In the genomic region with DNA sequence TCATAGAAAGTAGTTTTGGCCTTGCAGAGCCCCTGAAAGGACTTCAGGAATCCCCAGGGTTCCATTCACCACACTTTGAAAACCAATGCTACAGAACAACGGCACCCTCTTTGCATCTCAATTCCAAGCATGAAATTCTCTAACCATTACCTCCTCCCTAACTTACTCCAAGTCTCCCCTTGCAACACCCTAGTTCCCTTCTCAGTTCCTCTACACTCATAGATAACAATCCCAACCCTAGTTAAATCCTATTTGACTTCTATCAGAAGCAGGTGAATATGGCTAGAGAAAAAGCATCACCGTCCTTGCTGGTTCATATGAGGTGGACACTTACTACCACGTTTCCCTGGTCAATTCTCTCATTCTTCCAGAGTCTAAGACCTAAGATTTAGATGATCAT, we compare ENCODE assay signal across 13 cellular contexts. TPM values are rescaled to one million over a fixed set of nuclear protein-coding genes. Genes with fewer than 3 reads are reported as not detected.
DNase-seq lines count a peak whose midpoint lies in the region; ATAC-seq, FAIRE-seq and TF ChIP-seq lines count a peak whose summit lies in the region.
"Had no signal": no experiment of that assay in that cellular context is flagged by ENCODE, and none has a peak within 500 bp of the region (broad histone marks: within the 10 kb centered on the region; RNA-seq: fewer than 3 reads in every experiment).

No MANE protein-coding gene starts in this region.

- H3K36me3 ChIP-seq in CD4-positive, CD25-positive, alpha-beta regulatory T cell (ENCODE audit: control insufficient read depth, insufficient read depth, low read length): peaks cover 7% of the 10 kb centered on the region
- peaks cover 9% of the 10 kb centered on the region for H3K36me3 ChIP-seq in Loucy (ENCODE audit: insufficient read depth, low read length)
- peaks cover 0 to 22% (median under 1%) of the 10 kb centered on the region in 4 experiments; a peak in 4 of 8 replicates for H3K36me3 ChIP-seq in H1 (ENCODE audit: control insufficient read depth in 2 of 4, insufficient read depth in 4 of 4, low read length in 3 of 4)
- peaks cover 0 to 6% (median 4%) of the 10 kb centered on the region in 3 experiments for H3K36me3 ChIP-seq in naive thymus-derived CD4-positive, alpha-beta T cell (ENCODE audit: control insufficient read depth in 2 of 3, insufficient read depth in 3 of 3, low read length in 3 of 3)

- no peak overlapping the region for H3K4me3 Mint-ChIP-seq in CD4-positive, CD25-positive, alpha-beta regulatory T cell
- H3K4me3 Mint-ChIP-seq in naive thymus-derived CD4-positive, alpha-beta T cell: no peak overlapping the region
- H3K4me3 Mint-ChIP-seq: nephron had no signal

- peaks cover 39% of the 10 kb centered on the region for H4K20me1 ChIP-seq in Loucy (ENCODE audit: insufficient read depth, low read length, poor library complexity, severe bottlenecking)
- no peaks in the 10 kb centered on the region for H4K20me1 ChIP-seq in H1 (replicated peaks in 1 of 2; ENCODE audit: control insufficient read depth in 1 of 2, insufficient read depth in 2 of 2, low read length in 2 of 2)

- H4K8ac ChIP-seq in H1 (ENCODE audit: extremely low read depth, insufficient read depth, low read length): no peak overlapping the region

- H3K56ac ChIP-seq in H1 (replicated peaks; ENCODE audit: insufficient read length, low read depth, low read length): no peak overlapping the region

- H3K9me2 ChIP-seq in Loucy (replicated peaks; ENCODE audit: low read depth, low read length): no peaks in the 10 kb centered on the region

- H2BK20ac ChIP-seq in H1 (ENCODE audit: low read length): no peak overlapping the region

- peaks cover 70% of the 10 kb centered on the region for H3K4me1 ChIP-seq in CD4-positive, CD25-positive, alpha-beta regulatory T cell (ENCODE audit: control insufficient read depth, insufficient read depth, low read length, poor library complexity, severe bottlenecking)
- H3K4me1 ChIP-seq in Loucy (ENCODE audit: insufficient read depth, low read length, poor library complexity, severe bottlenecking) (peaks cover 61% of the 10 kb centered on the region), H1 (replicated peaks in 1 of 4; ENCODE audit: control insufficient read depth in 3 of 4, insufficient read depth in 4 of 4, low read length in 3 of 4) (peaks cover 0 to 15% (median 7%) of the 10 kb centered on the region in 4 experiments; a peak in 4 of 7 replicates)
- peaks cover 40 to 60% of the 10 kb centered on the region in 2 donors for H3K4me1 ChIP-seq in naive thymus-derived CD4-positive, alpha-beta T cell (ENCODE audit: control insufficient read depth in 2 of 2, insufficient read depth in 2 of 2, low read length in 2 of 2)

- CTCF ChIA-PET in H1 (lab: Charles Lee; ENCODE audit: partially characterized antibody): no interaction called here
- CTCF ChIA-PET in naive thymus-derived CD4-positive, alpha-beta T cell (lab: Charles Lee): interaction anchor here (1.0 kb wide), 1 partner anchor 336 kb away, joined by 3 read pairs; no protein-coding TSS in a partner anchor

- no peak overlapping the region for H2BK5ac ChIP-seq in H1 (ENCODE audit: low read depth, low read length)

- H3K4me3 ChIP-seq in CD4-positive, CD25-positive, alpha-beta regulatory T cell (ENCODE audit: low read depth, low read length): peak overlapping the region; percentile 100
- peak overlapping the region; percentile 87 for H3K4me3 ChIP-seq in Loucy (ENCODE audit: low read length, poor library complexity, severe bottlenecking)
- peak overlapping the region in 3 of 4 experiments; percentile 1 to 83 (median 11); a peak in 4 of 8 replicates for H3K4me3 ChIP-seq in H1 (ENCODE audit: extremely low read depth in 1 of 4, insufficient read depth in 2 of 4, low read depth in 3 of 4, low read length in 4 of 4)
- H3K4me3 ChIP-seq in naive thymus-derived CD4-positive, alpha-beta T cell (ENCODE audit: low read length): peak overlapping the region; percentile 14

- H2AFZ ChIP-seq in Loucy (ENCODE audit: low read length) (no peak overlapping the region), H1 (ENCODE audit: low read length) (no peak overlapping the region)

- H3K4me2 ChIP-seq in Loucy (ENCODE audit: low read depth, low read length, poor library complexity, severe bottlenecking) (peak overlapping the region; percentile 99), H1 (ENCODE audit: insufficient read depth in 1 of 2, low read depth in 2 of 2, low read length in 2 of 2) (peak overlapping the region; percentile 56 to 89)

- H3K23ac ChIP-seq in H1 (ENCODE audit: insufficient read length): no peak overlapping the region

- no peak overlapping the region for H2BK15ac ChIP-seq in H1 (ENCODE audit: low read length)

- H3K18ac ChIP-seq in H1 (ENCODE audit: extremely low read depth, low read length): no peak overlapping the region

- no peaks in the 10 kb centered on the region for H3K79me1 ChIP-seq in H1 (ENCODE audit: low read depth, low read length)

- H3K79me2 ChIP-seq in Loucy (ENCODE audit: insufficient read depth, low read length) (peaks cover 81% of the 10 kb centered on the region), H1 (ENCODE audit: control insufficient read depth in 1 of 2, insufficient read depth in 2 of 2, low read length in 2 of 2) (peaks cover 0 to 56% of the 10 kb centered on the region in 2 experiments; a peak in 3 of 4 replicates)

- 18% methylated on average over 3 of the region's 3 CpGs; no CpG with 5 or more reads in 1 of the 2 experiments for WGBS in H1 (ENCODE audit: extremely low coverage in 1 of 2, insufficient coverage in 1 of 2, insufficient read length in 1 of 2, insufficient replicate concordance in 2 of 2, low coverage in 1 of 2, low lambda C conversion rate in 2 of 2, missing lambda C conversion rate in 1 of 2), 2 experiments

- no peak overlapping the region for H4K5ac ChIP-seq in H1 (ENCODE audit: insufficient read length, low read depth, low read length)

- no peaks in the 10 kb centered on the region for H3K9me3 Mint-ChIP-seq in CD4-positive, CD25-positive, alpha-beta regulatory T cell
- peaks cover 0 to 2% (median 0%) of the 10 kb centered on the region in 11 donors for H3K9me3 Mint-ChIP-seq in naive thymus-derived CD4-positive, alpha-beta T cell
- H3K9me3 Mint-ChIP-seq: nephron had no signal

- DNase-seq in CD4-positive, CD25-positive, alpha-beta regulatory T cell: no peak
- DNase-seq in H1 (ENCODE audit: low read depth in 1 of 2, low spot score in 2 of 2): peak in 1 of 2 experiments; percentile 5
- DNase-seq in naive thymus-derived CD4-positive, alpha-beta T cell: no peak
- no peak for DNase-seq in central memory CD4-positive, alpha-beta T cell
- no peak for DNase-seq in HT-29 (ENCODE audit: low spot score)
- no peak for DNase-seq in NCI-H1436 (lab: John Stamatoyannopoulos, UW)
- DNase-seq: activated naive CD8-positive, alpha-beta T cell treated with anti-CD3 and anti-CD28 coated beads, Interleukin-2, amount 10 ng/mL, durations not matched to agents 7 days and 5 days; COR-L47; NCI-H774; WERI-Rb-1 had no signal

- peak overlapping the region; percentile 86 for H3K9ac ChIP-seq in Loucy (ENCODE audit: low read depth, low read length, poor library complexity, severe bottlenecking)
- H3K9ac ChIP-seq in H1 (replicated peaks in 1 of 4; ENCODE audit: extremely low read depth in 1 of 4, low read depth in 3 of 4, low read length in 3 of 4): no peak overlapping the region

- POLR2A ChIA-PET in H1 (lab: Charles Lee; ENCODE audit: partially characterized antibody): interaction anchor here (1.1 kb wide), 2 partner anchors 9 to 42 kb away, joined by 3 to 4 read pairs; no protein-coding TSS in a partner anchor
- POLR2A ChIA-PET in naive thymus-derived CD4-positive, alpha-beta T cell (lab: Charles Lee): no interaction called here

- H3F3A ChIP-seq in Loucy (ENCODE audit: low read depth): peaks cover 5% of the 10 kb centered on the region; the same call in 1 of the 2 replicates

- TF ChIP-seq EP300 in H1 (IDR thresholded peaks at IDR 0.05; ENCODE audit: borderline replicate concordance in 1 of 2, low read depth in 2 of 2, low read length in 2 of 2): no peak

- no peak for TF ChIP-seq POLR2A in H1 (IDR thresholded peaks at IDR 0.05; ENCODE audit: control extremely low read depth in 1 of 2, low read depth in 2 of 2, low read length in 2 of 2)

- no peak overlapping the region for H4K91ac ChIP-seq in H1 (replicated peaks; ENCODE audit: insufficient read length, low read length)

- TF ChIP-seq CTCF in Loucy (conservative IDR thresholded peaks at IDR 0.05; ENCODE audit: low read length) (no peak), H1 (IDR thresholded peaks at IDR 0.05; ENCODE audit: control extremely low read depth in 1 of 3, insufficient read depth in 1 of 3, low read depth in 1 of 3, low read length in 3 of 3) (no peak)

- peaks cover 33 to 48% (median 40%) of the 10 kb centered on the region in 4 donors for H3K4me1 Mint-ChIP-seq in CD4-positive, CD25-positive, alpha-beta regulatory T cell
- H3K4me1 Mint-ChIP-seq in naive thymus-derived CD4-positive, alpha-beta T cell: peaks cover 34 to 60% (median 38%) of the 10 kb centered on the region in 7 donors

- peak overlapping the region; percentile 99 for H3K27ac ChIP-seq in CD4-positive, CD25-positive, alpha-beta regulatory T cell (ENCODE audit: insufficient read depth, low read length, poor library complexity, severe bottlenecking)
- no peak overlapping the region for H3K27ac ChIP-seq in H1 (ENCODE audit: low read depth, low read length)
- peak overlapping the region; percentile 4 for H3K27ac ChIP-seq in naive thymus-derived CD4-positive, alpha-beta T cell (ENCODE audit: low read depth, low read length)
- H3K27ac ChIP-seq: WERI-Rb-1 had no signal

- no peak overlapping the region for H3K14ac ChIP-seq in H1 (ENCODE audit: insufficient read length)

- peaks cover 7% of the 10 kb centered on the region for H3K23me2 ChIP-seq in H1 (ENCODE audit: low read depth, low read length)

- H3K9me3 ChIP-seq in CD4-positive, CD25-positive, alpha-beta regulatory T cell (ENCODE audit: control insufficient read depth in 2 of 2, low read length in 2 of 2): no peaks in the 10 kb centered on the region
- H3K9me3 ChIP-seq in Loucy (ENCODE audit: insufficient read depth, low read depth, low read length) (no peaks in the 10 kb centered on the region), H1 (ENCODE audit: insufficient read depth in 2 of 2, low read depth in 1 of 2, low read length in 1 of 2) (no peaks in the 10 kb centered on the region)
- H3K9me3 ChIP-seq in naive thymus-derived CD4-positive, alpha-beta T cell (ENCODE audit: control insufficient read depth in 2 of 3, low read length in 3 of 3): no peaks in the 10 kb centered on the region

- H3K4ac ChIP-seq in H1 (replicated peaks; ENCODE audit: insufficient read length, low read depth, low read length): no peak overlapping the region

- peak; percentile 84 for FAIRE-seq in H1 (lab: Jason Lieb, UNC)

- H3K36me3 Mint-ChIP-seq in CD4-positive, CD25-positive, alpha-beta regulatory T cell: peaks cover 9% of the 10 kb centered on the region
- peaks cover 3 to 25% (median 9%) of the 10 kb centered on the region in 5 donors for H3K36me3 Mint-ChIP-seq in naive thymus-derived CD4-positive, alpha-beta T cell

- no peak overlapping the region for H3K27ac Mint-ChIP-seq in CD4-positive, CD25-positive, alpha-beta regulatory T cell
- no peak overlapping the region for H3K27ac Mint-ChIP-seq in naive thymus-derived CD4-positive, alpha-beta T cell
- H3K27ac Mint-ChIP-seq: activated naive CD8-positive, alpha-beta T cell treated with anti-CD3 and anti-CD28 coated beads, Interleukin-2, amount 10 ng/mL, durations not matched to agents 7 days and 5 days; nephron had no signal

- no peaks in the 10 kb centered on the region for H3K27me3 Mint-ChIP-seq in CD4-positive, CD25-positive, alpha-beta regulatory T cell
- H3K27me3 Mint-ChIP-seq in naive thymus-derived CD4-positive, alpha-beta T cell: no peaks in the 10 kb centered on the region
- H3K27me3 Mint-ChIP-seq: activated naive CD8-positive, alpha-beta T cell treated with anti-CD3 and anti-CD28 coated beads, Interleukin-2, amount 10 ng/mL, durations not matched to agents 7 days and 5 days had no signal

- TF ChIP-seq RAD21 in H1 (IDR thresholded peaks at IDR 0.05 in 1 of 2, conservative IDR thresholded peaks at IDR 0.05 in 1 of 2; ENCODE audit: low read depth in 2 of 2, low read length in 2 of 2): no peak

- H2BK120ac ChIP-seq in H1 (replicated peaks; ENCODE audit: low read depth, low read length): no peak overlapping the region

- H2BK12ac ChIP-seq in H1 (ENCODE audit: low read depth, low read length): no peak overlapping the region

- H3K27me3 ChIP-seq in CD4-positive, CD25-positive, alpha-beta regulatory T cell (ENCODE audit: control insufficient read depth, insufficient read depth, low read length): no peaks in the 10 kb centered on the region
- H3K27me3 ChIP-seq in Loucy (ENCODE audit: insufficient read depth, low read length, poor library complexity, severe bottlenecking): no peaks in the 10 kb centered on the region
- H3K27me3 ChIP-seq in H1 (replicated peaks in 1 of 4; ENCODE audit: control insufficient read depth in 3 of 4, extremely low read depth in 1 of 4, insufficient read depth in 3 of 4, low read length in 3 of 4): no peaks in the 10 kb centered on the region
- H3K27me3 ChIP-seq in naive thymus-derived CD4-positive, alpha-beta T cell (ENCODE audit: control insufficient read depth in 2 of 2, insufficient read depth in 2 of 2, low read length in 2 of 2): no peaks in the 10 kb centered on the region

- no peak for ATAC-seq in CD4-positive, CD25-positive, alpha-beta regulatory T cell (ENCODE audit: low read depth in 2 of 2)
- no peak for ATAC-seq in naive thymus-derived CD4-positive, alpha-beta T cell
- ATAC-seq in HG03354 (IDR thresholded peaks at IDR 0.05; ENCODE audit: poor library complexity, severe bottlenecking, unreplicated experiment): no peak

- intact Hi-C loops in naive thymus-derived CD4-positive, alpha-beta T cell (cut with micrococcal nuclease): loop anchor here (5.0 to 10.0 kb wide), 5 partner anchors 700 to 1565 kb away; partner anchors contain the start of genes AREG (in 2 of the 2), CCNI (in 2 of the 2) and SCARB2 (in 1 of the 2)

- no peak overlapping the region for H2AK5ac ChIP-seq in H1 (ENCODE audit: low read depth, low read length)

RNA-seq across cellular contexts. Expression of gene RCHY1, which starts 2.4 kb away (rescaled TPM):
- total RNA-seq in CD4-positive, CD25-positive, alpha-beta regulatory T cell: 45.4 TPM
- polyA plus RNA-seq in CD4-positive, CD25-positive, alpha-beta regulatory T cell: 10 to 100 TPM; 38.0 to 47.9 (median 43.5) TPM
- total RNA-seq in H1 (2021; fragmentation: NEBNext Ultra II Directional; extraction: Animal tissue kit (Norgen Biotek cat#: 25700)): 39.8 and 44.0 TPM in 2 replicates
- polyA plus RNA-seq in H1 (2011; rRNA removed): 19.7 and 30.3 TPM in 2 replicates
- polyA plus RNA-seq in H1 (2011; cell fraction: cytosol; rRNA removed): 50.0 TPM
- polyA plus RNA-seq in H1 (2011; cell fraction: nucleus; rRNA removed): 8.9 TPM
- 52.5 to 76.2 TPM (median 61.2 TPM) in 4 replicates for polyA plus RNA-seq in H1 (2012, experiment 1 of 2)
- 9.6 TPM for polyA plus RNA-seq in H1 (2012, experiment 2 of 2)
- 25.6 TPM for polyA plus RNA-seq in H1 (2013, experiment 1 of 2)
- 24.8 TPM for polyA plus RNA-seq in H1 (2013, experiment 2 of 2)
- 29.9 and 31.8 TPM in 2 replicates for polyA minus RNA-seq in H1 (2011; rRNA and poly(A)+ RNA removed)
- 18.9 TPM for polyA minus RNA-seq in H1 (2011; cell fraction: cytosol; rRNA and poly(A)+ RNA removed)
- polyA minus RNA-seq in H1 (2011; cell fraction: nucleus; rRNA and poly(A)+ RNA removed): 20.8 TPM
- total RNA-seq in naive thymus-derived CD4-positive, alpha-beta T cell: 10 to 100 TPM; 23.0 to 37.8 (median 29.6) TPM
- polyA plus RNA-seq in naive thymus-derived CD4-positive, alpha-beta T cell: 10 to 100 TPM; 25.0 to 34.8 TPM
- 6.2 and 10.8 TPM in 2 replicates for total RNA-seq in HT-29 (2014; rRNA removed; shearing (Covaris generic))

RNA-seq across cellular contexts. Expression of gene THAP6, which starts 2.4 kb away (rescaled TPM):
- total RNA-seq in CD4-positive, CD25-positive, alpha-beta regulatory T cell: 29.1 TPM
- polyA plus RNA-seq in CD4-positive, CD25-positive, alpha-beta regulatory T cell: 10 to 100 TPM; 15.7 to 21.3 (median 19.0) TPM
- 8.9 and 9.7 TPM in 2 replicates for total RNA-seq in H1 (2021; fragmentation: NEBNext Ultra II Directional; extraction: Animal tissue kit (Norgen Biotek cat#: 25700))
- polyA plus RNA-seq in H1 (2011; rRNA removed): 2.9 and 3.3 TPM in 2 replicates
- 6.9 TPM for polyA plus RNA-seq in H1 (2011; cell fraction: cytosol; rRNA removed)
- polyA plus RNA-seq in H1 (2011; cell fraction: nucleus; rRNA removed): 11.2 TPM
- 5.4 to 8.1 TPM (median 6.7 TPM) in 4 replicates for polyA plus RNA-seq in H1 (2012, experiment 1 of 2)
- 0.62 TPM for polyA plus RNA-seq in H1 (2012, experiment 2 of 2)
- 6.1 TPM for polyA plus RNA-seq in H1 (2013, experiment 1 of 2)
- 5.6 TPM for polyA plus RNA-seq in H1 (2013, experiment 2 of 2)
- polyA minus RNA-seq in H1 (2011; rRNA and poly(A)+ RNA removed): 8.3 and 10.2 TPM in 2 replicates
- 6.5 TPM for polyA minus RNA-seq in H1 (2011; cell fraction: cytosol; rRNA and poly(A)+ RNA removed)
- polyA minus RNA-seq in H1 (2011; cell fraction: nucleus; rRNA and poly(A)+ RNA removed): 30.3 TPM
- 10 to 100 TPM; 18.2 to 43.9 (median 25.1) TPM for total RNA-seq in naive thymus-derived CD4-positive, alpha-beta T cell
- 10 to 100 TPM; 12.3 to 14.0 TPM for polyA plus RNA-seq in naive thymus-derived CD4-positive, alpha-beta T cell
- 4.8 and 5.4 TPM in 2 replicates for total RNA-seq in HT-29 (2014; rRNA removed; shearing (Covaris generic))

RNA-seq across cellular contexts. Expression of gene ODAPH, which starts 44.0 kb away (rescaled TPM):
- not detected for total RNA-seq in CD4-positive, CD25-positive, alpha-beta regulatory T cell
- not detected for polyA plus RNA-seq in CD4-positive, CD25-positive, alpha-beta regulatory T cell
- total RNA-seq in H1 (2021; fragmentation: NEBNext Ultra II Directional; extraction: Animal tissue kit (Norgen Biotek cat#: 25700)): not detected in 2 replicates
- polyA plus RNA-seq in H1 (2011; rRNA removed): not detected in 2 replicates
- 0.06 TPM for polyA plus RNA-seq in H1 (2011; cell fraction: cytosol; rRNA removed)
- polyA plus RNA-seq in H1 (2011; cell fraction: nucleus; rRNA removed): not detected
- polyA plus RNA-seq in H1 (2012, experiment 1 of 2): not detected in 4 replicates
- polyA plus RNA-seq in H1 (2012, experiment 2 of 2): not detected
- polyA plus RNA-seq in H1 (2013, experiment 1 of 2): not detected
- 0.06 TPM for polyA plus RNA-seq in H1 (2013, experiment 2 of 2)
- not detected in 2 replicates for polyA minus RNA-seq in H1 (2011; rRNA and poly(A)+ RNA removed)
- polyA minus RNA-seq in H1 (2011; cell fraction: cytosol; rRNA and poly(A)+ RNA removed): not detected
- not detected for polyA minus RNA-seq in H1 (2011; cell fraction: nucleus; rRNA and poly(A)+ RNA removed)
- total RNA-seq in naive thymus-derived CD4-positive, alpha-beta T cell: 1 to 10 TPM in 1 of 5 experiments, under 1 TPM in 2, not detected in 2; 0.29 to 2.5 (median 0.54) TPM
- polyA plus RNA-seq in naive thymus-derived CD4-positive, alpha-beta T cell: not detected
- total RNA-seq in HT-29 (2014; rRNA removed; shearing (Covaris generic)): not detected in 2 replicates

Comparison
In these comparisons a context has a peak if more than half of its experiments do, and no peak if none do; other contexts are left out.
1. H3K4me3 ChIP-seq: peak in every context shown above with its lines; median percentile 100 in CD4-positive, CD25-positive, alpha-beta regulatory T cell; 87 in Loucy; 14 in naive thymus-derived CD4-positive, alpha-beta T cell; 11 in H1.